8 cellular contexts compared by ENCODE assay signal in the genomic region with DNA sequence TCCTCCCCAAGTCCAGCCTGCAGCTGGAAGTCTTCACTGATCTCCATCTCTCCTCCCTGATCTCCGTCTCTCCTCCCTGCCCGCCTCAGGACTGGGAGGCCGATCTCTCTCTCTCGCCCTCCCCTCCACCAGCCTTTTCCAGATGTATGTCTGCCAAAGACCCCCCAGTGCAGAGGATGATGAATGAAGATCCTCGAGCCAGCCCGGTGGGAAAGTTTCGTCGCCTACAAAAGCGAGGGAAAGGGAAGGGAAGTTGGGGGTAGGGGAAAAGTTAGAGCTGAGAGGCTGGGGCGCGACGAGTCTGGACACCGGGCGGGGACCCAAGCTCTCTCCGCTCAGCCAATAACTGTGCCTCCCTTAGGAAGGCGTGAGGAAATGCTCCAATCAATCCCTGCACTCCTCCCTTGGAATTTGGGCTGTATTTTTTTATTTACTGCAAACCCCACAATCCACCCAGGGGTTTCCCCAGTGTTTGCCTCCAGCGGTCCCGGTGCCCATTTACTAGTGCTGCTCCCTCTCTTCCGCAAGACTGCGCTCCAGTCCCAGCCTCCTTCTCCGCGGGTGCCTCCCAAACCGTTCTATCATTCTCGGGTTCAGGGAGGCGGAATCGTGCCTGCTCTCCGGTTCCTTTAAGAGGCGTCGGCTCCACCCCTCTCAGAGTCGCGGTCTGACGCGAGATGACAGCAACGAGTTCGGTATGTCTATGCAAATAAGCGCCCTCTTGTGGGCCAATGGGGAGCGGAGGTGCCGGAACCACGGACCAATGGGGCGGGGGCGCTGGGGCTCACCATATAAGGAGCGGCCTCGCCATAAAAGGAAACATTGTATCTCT. TPM values are rescaled to one million over a fixed set of nuclear protein-coding genes. Genes with fewer than 3 reads are reported as not detected.
DNase-seq lines count a peak whose midpoint lies in the region; ATAC-seq and TF ChIP-seq lines count a peak whose summit lies in the region.

A gene (plus strand): TSS at position 818 of the 832 bp plus-strand sequence. CDS start 388 bp downstream, outside the sequence.

- H3K4me1 ChIP-seq in OCI-LY7 (ENCODE audit: insufficient read depth, low read length, poor library complexity, severe bottlenecking) = peaks cover 34% of the 10 kb centered on the region
- peaks cover 43% of the 10 kb centered on the region for H3K4me1 ChIP-seq in mononuclear cell (ENCODE audit: insufficient read depth, low read length)

- intact Hi-C loops in OCI-LY7 (cut with micrococcal nuclease; ENCODE audit: unreplicated experiment) = loop anchor here (1.0 to 10.0 kb wide), 4 partner anchors 76 to 606 kb away; a partner anchor contains a TSS

- ATAC-seq in GM21515 (IDR thresholded peaks at IDR 0.05; ENCODE audit: unreplicated experiment) = peak; percentile 54

- H3K79me2 ChIP-seq in OCI-LY7 (ENCODE audit: insufficient read depth, low read depth, low read length) = peaks cover 18% of the 10 kb centered on the region; the same call in 1 of the 2 replicates

- peaks cover 14% of the 10 kb centered on the region for H3K36me3 ChIP-seq in OCI-LY7 (ENCODE audit: insufficient read depth, low read length)

- H3K27me3 ChIP-seq in mononuclear cell (ENCODE audit: insufficient read depth, low read length) = no peaks in the 10 kb centered on the region

- H3K9me2 ChIP-seq in OCI-LY7 (ENCODE audit: insufficient read depth, low read length) = no peaks in the 10 kb centered on the region

- CTCF ChIA-PET in OCI-LY7 (lab: Charles Lee; ENCODE audit: unreplicated experiment) = no interaction called here

- peak within 1 kb of the TSS; percentile 97 for H3K4me2 ChIP-seq in OCI-LY7 (ENCODE audit: low read length)

- peak within 1 kb of the TSS; percentile 31 for H3K27ac ChIP-seq in OCI-LY7 (ENCODE audit: low read depth, low read length, poor library complexity, severe bottlenecking)

- H2AFZ ChIP-seq in OCI-LY7 (ENCODE audit: low read length) = peak within 1 kb of the TSS; percentile 88; the same call in 1 of the 2 replicates

- peaks cover 22% of the 10 kb centered on the region for H4K20me1 ChIP-seq in OCI-LY7 (ENCODE audit: insufficient read depth, low read length)

- no TSS peak for BruUV-seq in OCI-LY7 (replicated peaks; lab: Mats Ljungman, UMichigan)

- no peak for TF ChIP-seq CTCF in OCI-LY7 (conservative IDR thresholded peaks at IDR 0.05; ENCODE audit: low read length)
- TF ChIP-seq CTCF in epithelial cell of esophagus (IDR thresholded peaks at IDR 0.05; ENCODE audit: insufficient read depth, low read depth, low read length, missing control alignments) = peak; percentile 13

- H3K4me3 ChIP-seq in OCI-LY7 (ENCODE audit: low read depth, low read length, poor library complexity, severe bottlenecking) (peak within 1 kb of the TSS; percentile 90), epithelial cell of esophagus (ENCODE audit: low read length) (peak within 1 kb of the TSS; percentile 81), mononuclear cell (ENCODE audit: low read length) (peak within 1 kb of the TSS; percentile 69)

- peak; percentile 94 for DNase-seq in D341Med (ENCODE audit: low spot score)
- DNase-seq in HuH-7.5 (ENCODE audit: low spot score) = peak; percentile 62
- peak; percentile 99 for DNase-seq in OCI-LY7 (ENCODE audit: low spot score)
- peak; percentile 97 for DNase-seq in activated T-cell treated with anti-CD3 and anti-CD28 coated beads for 1 hour (ENCODE audit: low read depth)
- peak; percentile 99 for DNase-seq in epithelial cell of esophagus (ENCODE audit: low read depth)
- peak; percentile 98 to 99 for DNase-seq in stimulated activated CD8-positive, alpha-beta memory T cell treated with anti-CD3 and anti-CD28 coated beads, Interleukin-4, amount 100 ng/mL, for 1 hour (ENCODE audit: low read depth in 2 of 2, low spot score in 1 of 2)

- H3K9me3 ChIP-seq in OCI-LY7 (ENCODE audit: low read length) (no peaks in the 10 kb centered on the region), mononuclear cell (ENCODE audit: low read depth, low read length) (no peaks in the 10 kb centered on the region)

- POLR2A ChIA-PET in OCI-LY7 (lab: Charles Lee) = interaction anchor here (1.0 kb wide), 1 partner anchor 20 kb away, joined by 3 read pairs; no protein-coding TSS in a partner anchor

RNA-seq across cellular contexts. Expression of the gene that starts here (rescaled TPM):
- total RNA-seq in OCI-LY7 (2014; rRNA removed; shearing (Covaris generic)) = 17.6 and 22.8 TPM in 2 replicates
- total RNA-seq in OCI-LY7 (2022) (23.1 and 24.2 TPM in 2 replicates), mononuclear cell (17.0 TPM)

Comparison
In these comparisons a context has a peak if more than half of its experiments do, and no peak if none do; other contexts are left out.
1. Peak in every context shown above with its lines: DNase-seq, ATAC-seq, H3K4me3 ChIP-seq and H3K27ac ChIP-seq.